Comparison of ENCODE assay signal across 25 cellular contexts in genomic region chr10:8306685-8307364, GRCh38.
DNase-seq lines count a peak whose midpoint lies in the region; ATAC-seq, FAIRE-seq and TF ChIP-seq lines count a peak whose summit lies in the region.
"Had no signal": no experiment of that assay in that cellular context is flagged by ENCODE, and none has a peak within 500 bp of the region (broad histone marks: within the 10 kb centered on the region; RNA-seq: fewer than 3 reads in every experiment).

No MANE protein-coding gene starts in this region.

- no peak for TF ChIP-seq RAD21 in H1 (IDR thresholded peaks at IDR 0.05 in 1 of 2, conservative IDR thresholded peaks at IDR 0.05 in 1 of 2; ENCODE audit: low read depth in 2 of 2, low read length in 2 of 2)

- no peaks in the 10 kb centered on the region for H3K36me3 ChIP-seq in PC-3 (ENCODE audit: low read depth, low read length)
- H3K36me3 ChIP-seq in H1 (ENCODE audit: control insufficient read depth in 2 of 4, insufficient read depth in 4 of 4, low read length in 3 of 4), result no peaks in the 10 kb centered on the region
- H3K36me3 ChIP-seq in trophoblast cell (ENCODE audit: control insufficient read depth in 1 of 2, insufficient read depth in 2 of 2, low read length in 2 of 2), result no peaks in the 10 kb centered on the region
- H3K36me3 ChIP-seq: BLaER1 treated with 17β-estradiol and CSF1 and Interleukin-3, amounts not matched to agents 10 nM and 100 nM; Peyer's patch; prostate gland; spleen; uterus had no signal

- H3K4me1 Mint-ChIP-seq in activated CD4-positive, alpha-beta T cell treated with anti-CD3 and anti-CD28 coated beads, Interleukin-2, amount 10 ng/mL, durations not matched to agents 24 days and 14 days, result peaks cover 21% of the 10 kb centered on the region
- H3K4me1 Mint-ChIP-seq in type B pancreatic cell (ENCODE audit: unreplicated experiment), result no peaks in the 10 kb centered on the region
- H3K4me1 Mint-ChIP-seq: IgD-negative memory B cell had no signal

- TF ChIP-seq CTCF in PC-3 (conservative IDR thresholded peaks at IDR 0.05; ENCODE audit: low read depth, low read length) (no peak), H1 (IDR thresholded peaks at IDR 0.05; ENCODE audit: control extremely low read depth in 1 of 3, insufficient read depth in 1 of 3, low read depth in 1 of 3, low read length in 3 of 3) (no peak), type B pancreatic cell (conservative IDR thresholded peaks at IDR 0.05) (no peak)

- no peak for TF ChIP-seq POLR2A in H1 (IDR thresholded peaks at IDR 0.05; ENCODE audit: control extremely low read depth in 1 of 2, low read depth in 2 of 2, low read length in 2 of 2)

- no peak for ATAC-seq in PC-3
- ATAC-seq: HCT116, left colon had no signal

- no peak overlapping the region for H2BK5ac ChIP-seq in H1 (ENCODE audit: low read depth, low read length)
- peak overlapping the region; percentile 22 for H2BK5ac ChIP-seq in trophoblast cell (ENCODE audit: low read depth, low read length, poor library complexity)

- H3K4me2 ChIP-seq in PC-3 (ENCODE audit: low read length), result 0 out of 2 replicates have a peak overlapping the region, but pooled peaks have one; percentile 19
- no peak overlapping the region; a peak in 1 of 4 replicates for H3K4me2 ChIP-seq in H1 (ENCODE audit: insufficient read depth in 1 of 2, low read depth in 2 of 2, low read length in 2 of 2)
- H3K4me2 ChIP-seq in trophoblast cell (ENCODE audit: low read length), result no peak overlapping the region
- H3K4me2 ChIP-seq: BLaER1 treated with 17β-estradiol and CSF1 and Interleukin-3, amounts not matched to agents 10 nM and 100 nM had no signal

- H3K14ac ChIP-seq in H1 (ENCODE audit: insufficient read length), result no peak overlapping the region
- H3K14ac ChIP-seq in trophoblast cell (ENCODE audit: low read length), result no peak overlapping the region

- H3K9ac ChIP-seq in PC-3 (ENCODE audit: low read length), result no peak overlapping the region
- H3K9ac ChIP-seq in H1 (replicated peaks in 1 of 4; ENCODE audit: extremely low read depth in 1 of 4, low read depth in 3 of 4, low read length in 3 of 4), result no peak overlapping the region
- H3K9ac ChIP-seq in trophoblast cell (ENCODE audit: low read length), result no peak overlapping the region
- H3K9ac ChIP-seq: BLaER1 treated with 17β-estradiol and CSF1 and Interleukin-3, amounts not matched to agents 10 nM and 100 nM had no signal

- no peak overlapping the region for H3K18ac ChIP-seq in H1 (ENCODE audit: extremely low read depth, low read length)
- no peak overlapping the region for H3K18ac ChIP-seq in trophoblast cell (ENCODE audit: low read length)

- H3K79me1 ChIP-seq in H1 (ENCODE audit: low read depth, low read length) (no peaks in the 10 kb centered on the region), trophoblast cell (ENCODE audit: low read length) (peaks cover 19% of the 10 kb centered on the region)

- no peak for DNase-seq in activated CD4-positive, alpha-beta T cell treated with anti-CD3 and anti-CD28 coated beads, Interleukin-2, amount 10 ng/mL, durations not matched to agents 24 days and 14 days
- no peak for DNase-seq in activated CD4-positive, alpha-beta T cell treated with anti-CD3 and anti-CD28 coated beads, Interleukin-2, amount 50 U/mL, for 48 hours
- DNase-seq in PC-3 (peak; percentile 26), H1 (ENCODE audit: low read depth in 1 of 2, low spot score in 2 of 2) (no peak), trophoblast cell (peak; percentile 70 to 87), type B pancreatic cell (ENCODE audit: extremely low spot score, unreplicated experiment) (no peak), GM19239 (ENCODE audit: insufficient read length, low spot score) (no peak), DMS53 treated with DMSO at 0.1 percent for 48 hours (lab: John Stamatoyannopoulos, UW; ENCODE audit: unreplicated experiment) (no peak)
- DNase-seq: 8988T; activated CD4-positive, alpha-beta T cell treated with anti-CD3 and anti-CD28 coated beads, Interleukin-2, amount 10 ng/mL, durations not matched to agents 7 days and 5 days; foreskin fibroblast; left colon; NCI-H1694 treated with DMSO at 0.1 percent for 48 hours; NCI-H2227 treated with DMSO at 0.1 percent for 48 hours; NCI-H82; Peyer's patch; spleen; stimulated activated CD4-positive, alpha-beta T cell treated with anti-CD3 and anti-CD28 coated beads, Interleukin-4, amount 100 ng/mL, for 4 hours; uterus had no signal

- peak overlapping the region; percentile 23 for H3K4me3 Mint-ChIP-seq in activated CD4-positive, alpha-beta T cell treated with anti-CD3 and anti-CD28 coated beads, Interleukin-2, amount 10 ng/mL, durations not matched to agents 24 days and 14 days
- H3K4me3 Mint-ChIP-seq in type B pancreatic cell, result no peak overlapping the region
- H3K4me3 Mint-ChIP-seq: activated CD4-positive, alpha-beta T cell treated with anti-CD3 and anti-CD28 coated beads, Interleukin-2, amount 10 ng/mL, durations not matched to agents 7 days and 5 days; activated naive CD8-positive, alpha-beta T cell; brain; IgD-negative memory B cell had no signal

- no peaks in the 10 kb centered on the region for H3K9me3 Mint-ChIP-seq in activated CD4-positive, alpha-beta T cell treated with anti-CD3 and anti-CD28 coated beads, Interleukin-2, amount 10 ng/mL, durations not matched to agents 24 days and 14 days
- H3K9me3 Mint-ChIP-seq in type B pancreatic cell, result no peaks in the 10 kb centered on the region

- H2AFZ ChIP-seq in PC-3 (ENCODE audit: low read length) (no peak overlapping the region), H1 (ENCODE audit: low read length) (no peak overlapping the region), trophoblast cell (ENCODE audit: insufficient read depth, low read length, poor library complexity) (no peak overlapping the region)

- H2BK120ac ChIP-seq in H1 (replicated peaks; ENCODE audit: low read depth, low read length) (no peak overlapping the region), trophoblast cell (ENCODE audit: insufficient read depth, low read length, poor library complexity) (peak overlapping the region; percentile 40)

- H3K27ac ChIP-seq in PC-3 (ENCODE audit: low read length) (no peak overlapping the region), H1 (ENCODE audit: low read depth, low read length) (no peak overlapping the region), trophoblast cell (ENCODE audit: low read depth, low read length) (peak overlapping the region; percentile 36)
- H3K27ac ChIP-seq: BLaER1 treated with 17β-estradiol and CSF1 and Interleukin-3, amounts not matched to agents 10 nM and 100 nM; Peyer's patch; prostate gland; spleen; uterus had no signal

- POLR2A ChIA-PET in PC-3 (lab: Charles Lee; ENCODE audit: unreplicated experiment) (interaction anchor here (0.6 kb wide), 1 partner anchor 70 kb away, joined by 5 read pairs; no protein-coding TSS in a partner anchor), H1 (lab: Charles Lee; ENCODE audit: partially characterized antibody) (no interaction called here)

- H3K9me3 ChIP-seq in PC-3 (ENCODE audit: low read length), result no peaks in the 10 kb centered on the region
- no peaks in the 10 kb centered on the region for H3K9me3 ChIP-seq in H1 (ENCODE audit: insufficient read depth in 2 of 2, low read depth in 1 of 2, low read length in 1 of 2)
- no peaks in the 10 kb centered on the region for H3K9me3 ChIP-seq in trophoblast cell (ENCODE audit: insufficient read depth, low read depth, low read length)
- H3K9me3 ChIP-seq: BLaER1 treated with 17β-estradiol and CSF1 and Interleukin-3, amounts not matched to agents 10 nM and 100 nM; Peyer's patch; prostate gland; spleen; uterus had no signal

- no peak overlapping the region for H2BK20ac ChIP-seq in H1 (ENCODE audit: low read length)

- H3K23ac ChIP-seq in H1 (ENCODE audit: insufficient read length), result no peak overlapping the region
- no peak overlapping the region for H3K23ac ChIP-seq in trophoblast cell (ENCODE audit: low read length)

- intact Hi-C loops in activated CD4-positive, alpha-beta T cell treated with anti-CD3 and anti-CD28 coated beads, Interleukin-2, amount 10 ng/mL, durations not matched to agents 24 days and 14 days (cut with micrococcal nuclease), result no loop called here
- intact Hi-C loops in PC-3 (cut with micrococcal nuclease), result no loop called here

- no peaks in the 10 kb centered on the region for H3K9me2 ChIP-seq in PC-3 (replicated peaks; ENCODE audit: low read length)

- H3K23me2 ChIP-seq in H1 (ENCODE audit: low read depth, low read length), result no peaks in the 10 kb centered on the region

- H4K91ac ChIP-seq in H1 (replicated peaks; ENCODE audit: insufficient read length, low read length) (no peak overlapping the region), trophoblast cell (ENCODE audit: low read depth, low read length) (peak overlapping the region; percentile 2)

- TF ChIP-seq EP300 in H1 (IDR thresholded peaks at IDR 0.05; ENCODE audit: borderline replicate concordance in 1 of 2, low read depth in 2 of 2, low read length in 2 of 2), result no peak

- H3F3A ChIP-seq in PC-3 (ENCODE audit: low read length, unreplicated experiment), result no peaks in the 10 kb centered on the region

- H3K4me1 ChIP-seq in PC-3 (ENCODE audit: insufficient read depth, low read length) (peaks cover 9% of the 10 kb centered on the region; the same call in 1 of the 2 replicates), H1 (replicated peaks in 1 of 4; ENCODE audit: control insufficient read depth in 3 of 4, insufficient read depth in 4 of 4, low read length in 3 of 4) (peaks cover 0 to 5% (median 0%) of the 10 kb centered on the region in 4 experiments; a peak in 2 of 7 replicates), trophoblast cell (ENCODE audit: control insufficient read depth in 1 of 2, insufficient read depth in 2 of 2, low read length in 2 of 2) (peaks cover 15 to 16% of the 10 kb centered on the region in 2 experiments)
- H3K4me1 ChIP-seq: Peyer's patch, prostate gland, spleen, uterus had no signal

- no peak overlapping the region for H2AK5ac ChIP-seq in H1 (ENCODE audit: low read depth, low read length)
- H2AK5ac ChIP-seq in trophoblast cell (ENCODE audit: low read length), result no peak overlapping the region

- H2BK15ac ChIP-seq in H1 (ENCODE audit: low read length), result no peak overlapping the region

- no TSS peak for BruUV-seq in PC-3 (replicated peaks; lab: Mats Ljungman, UMichigan)

- no peaks in the 10 kb centered on the region for H3K36me3 Mint-ChIP-seq in activated CD4-positive, alpha-beta T cell treated with anti-CD3 and anti-CD28 coated beads, Interleukin-2, amount 10 ng/mL, durations not matched to agents 24 days and 14 days (ENCODE audit: low read depth)
- H3K36me3 Mint-ChIP-seq in type B pancreatic cell, result no peaks in the 10 kb centered on the region
- H3K36me3 Mint-ChIP-seq: activated naive CD8-positive, alpha-beta T cell; brain had no signal

- peak overlapping the region; percentile 80 for H3K27ac Mint-ChIP-seq in activated CD4-positive, alpha-beta T cell treated with anti-CD3 and anti-CD28 coated beads, Interleukin-2, amount 10 ng/mL, durations not matched to agents 24 days and 14 days
- H3K27ac Mint-ChIP-seq in type B pancreatic cell, result no peak overlapping the region
- H3K27ac Mint-ChIP-seq: activated CD4-positive, alpha-beta T cell treated with anti-CD3 and anti-CD28 coated beads, Interleukin-2, amount 10 ng/mL, durations not matched to agents 7 days and 5 days; activated naive CD8-positive, alpha-beta T cell; brain; IgD-negative memory B cell had no signal

- H4K8ac ChIP-seq in H1 (ENCODE audit: extremely low read depth, insufficient read depth, low read length), result no peak overlapping the region
- H4K8ac ChIP-seq in trophoblast cell (ENCODE audit: low read depth, low read length), result no peak overlapping the region

- 0 out of 2 replicates have a peak overlapping the region, but pooled peaks have one; percentile 42 for H2BK12ac ChIP-seq in H1 (ENCODE audit: low read depth, low read length)
- H2BK12ac ChIP-seq in trophoblast cell (ENCODE audit: low read length), result no peak overlapping the region

- H3K27me3 ChIP-seq in PC-3 (ENCODE audit: low read length) (peaks cover 38% of the 10 kb centered on the region), H1 (replicated peaks in 1 of 4; ENCODE audit: control insufficient read depth in 3 of 4, extremely low read depth in 1 of 4, insufficient read depth in 3 of 4, low read length in 3 of 4) (no peaks in the 10 kb centered on the region; a peak in 1 of 7 replicates), trophoblast cell (ENCODE audit: insufficient read depth, low read length) (no peaks in the 10 kb centered on the region)
- H3K27me3 ChIP-seq: BLaER1 treated with 17β-estradiol and CSF1 and Interleukin-3, amounts not matched to agents 10 nM and 100 nM; Peyer's patch; uterus had no signal

- CTCF ChIA-PET in PC-3 (lab: Charles Lee), result no interaction called here
- CTCF ChIA-PET in H1 (lab: Charles Lee; ENCODE audit: partially characterized antibody), result interaction anchor here (1.1 kb wide), 1 partner anchor 572 kb away, joined by 3 read pairs; no protein-coding TSS in a partner anchor

- H3K4me3 ChIP-seq in PC-3 (ENCODE audit: low read length) (no peak overlapping the region), H1 (ENCODE audit: extremely low read depth in 1 of 4, insufficient read depth in 2 of 4, low read depth in 3 of 4, low read length in 4 of 4) (no peak overlapping the region), trophoblast cell (ENCODE audit: low read depth, low read length) (no peak overlapping the region)
- H3K4me3 ChIP-seq: BLaER1 treated with 17β-estradiol and CSF1 and Interleukin-3, amounts not matched to agents 10 nM and 100 nM; Peyer's patch; prostate gland; spleen; uterus had no signal

- H4K5ac ChIP-seq in H1 (ENCODE audit: insufficient read length, low read depth, low read length), result no peak overlapping the region

- no peak overlapping the region for H4K12ac ChIP-seq in trophoblast cell (ENCODE audit: low read depth, low read length)

- H3K56ac ChIP-seq in H1 (replicated peaks; ENCODE audit: insufficient read length, low read depth, low read length), result no peak overlapping the region

- H4K20me1 ChIP-seq in PC-3 (ENCODE audit: low read length) (no peaks in the 10 kb centered on the region), H1 (replicated peaks in 1 of 2; ENCODE audit: control insufficient read depth in 1 of 2, insufficient read depth in 2 of 2, low read length in 2 of 2) (no peaks in the 10 kb centered on the region)
- H4K20me1 ChIP-seq: BLaER1 treated with 17β-estradiol and CSF1 and Interleukin-3, amounts not matched to agents 10 nM and 100 nM had no signal

- peaks cover 17% of the 10 kb centered on the region for H3K27me3 Mint-ChIP-seq in activated CD4-positive, alpha-beta T cell treated with anti-CD3 and anti-CD28 coated beads, Interleukin-2, amount 10 ng/mL, durations not matched to agents 24 days and 14 days
- H3K27me3 Mint-ChIP-seq in type B pancreatic cell, result peaks cover 17% of the 10 kb centered on the region
- H3K27me3 Mint-ChIP-seq: activated naive CD8-positive, alpha-beta T cell had no signal

- FAIRE-seq in H1 (lab: Jason Lieb, UNC) (no peak), GM19239 (lab: Jason Lieb, UNC) (no peak)

- H3K79me2 ChIP-seq in PC-3 (ENCODE audit: low read length) (no peaks in the 10 kb centered on the region), H1 (ENCODE audit: control insufficient read depth in 1 of 2, insufficient read depth in 2 of 2, low read length in 2 of 2) (no peaks in the 10 kb centered on the region), trophoblast cell (ENCODE audit: control insufficient read depth, insufficient read depth, low read length, poor library complexity) (peaks cover 3% of the 10 kb centered on the region)

- H3K4ac ChIP-seq in H1 (replicated peaks; ENCODE audit: insufficient read length, low read depth, low read length) (no peak overlapping the region), trophoblast cell (ENCODE audit: low read depth, low read length) (peak overlapping the region; percentile 11)

- 81% methylated on average over 4 of the region's 4 CpGs; no CpG with 5 or more reads in 1 of the 2 experiments for WGBS in H1 (ENCODE audit: extremely low coverage in 1 of 2, insufficient coverage in 1 of 2, insufficient read length in 1 of 2, insufficient replicate concordance in 2 of 2, low coverage in 1 of 2, low lambda C conversion rate in 2 of 2, missing lambda C conversion rate in 1 of 2), 2 experiments
- no CpG with 5 or more reads among the region's 4 CpGs for WGBS in trophoblast cell (ENCODE audit: extremely low coverage, insufficient coverage, insufficient read length)

Comparison
In these comparisons a context has a peak if more than half of its experiments do, and no peak if none do; other contexts are left out.
1. DNase-seq: peak in PC-3 (single experiment) and trophoblast cell (2 of 2); none in activated CD4-positive, alpha-beta T cell treated with anti-CD3 and anti-CD28 coated beads, Interleukin-2, amount 10 ng/mL, durations not matched to agents 24 days and 14 days (single experiment), activated CD4-positive, alpha-beta T cell treated with anti-CD3 and anti-CD28 coated beads, Interleukin-2, amount 50 U/mL, for 48 hours (0 of 2), H1 (0 of 2), type B pancreatic cell (single experiment), GM19239 (single experiment) and DMS53 treated with DMSO at 0.1 percent for 48 hours (single experiment).